In genomic region chr1:220149742-220150141, GRCh38 we compare ENCODE assay signal across 20 cellular contexts. TPM values are rescaled to one million over a fixed set of nuclear protein-coding genes. Genes with fewer than 3 reads are reported as not detected.
DNase-seq lines count a peak whose midpoint lies in the region; ATAC-seq lines count a peak whose summit lies in the region.
"Had no signal": no experiment of that assay in that cellular context is flagged by ENCODE, and none has a peak within 500 bp of the region (broad histone marks: within the 10 kb centered on the region; RNA-seq: fewer than 3 reads in every experiment).

No MANE protein-coding gene starts in this region.

- no peak overlapping the region for H3K4me3 Mint-ChIP-seq in memory B cell
- H3K4me3 Mint-ChIP-seq: dendritic cell treated with granulocyte-macrophage colony-stimulating factor and Interleukin-4, amounts not matched to agents 40 ng/mL and 50 ng/mL, for 4 days; HFFc6; nephron; T-helper 17 cell had no signal

- H3K36me3 Mint-ChIP-seq in memory B cell = peaks cover 26% of the 10 kb centered on the region

- H3K4me1 Mint-ChIP-seq in memory B cell = peaks cover 3% of the 10 kb centered on the region
- H3K4me1 Mint-ChIP-seq: nephron had no signal

- ATAC-seq in GM18498 (IDR thresholded peaks at IDR 0.05; ENCODE audit: unreplicated experiment) = peak; percentile 39
- peak; percentile 48 for ATAC-seq in GM19468 (IDR thresholded peaks at IDR 0.05; ENCODE audit: extremely low read depth, unreplicated experiment)
- peak; percentile 63 for ATAC-seq in HG03565 (IDR thresholded peaks at IDR 0.05; ENCODE audit: unreplicated experiment)
- no peak for ATAC-seq in memory B cell (ENCODE audit: low read depth)
- ATAC-seq in HG03354 (IDR thresholded peaks at IDR 0.05; ENCODE audit: poor library complexity, severe bottlenecking, unreplicated experiment) = no peak
- no peak for ATAC-seq in GM21390 (IDR thresholded peaks at IDR 0.05; ENCODE audit: unreplicated experiment)
- ATAC-seq in left cardiac atrium = no peak
- ATAC-seq: left ventricle myocardium superior, T-helper 17 cell had no signal

- H3K27ac Mint-ChIP-seq in memory B cell = peak overlapping the region; percentile 84
- H3K27ac Mint-ChIP-seq: dendritic cell treated with granulocyte-macrophage colony-stimulating factor and Interleukin-4, amounts not matched to agents 40 ng/mL and 50 ng/mL, for 4 days; nephron had no signal

- H3K9me3 Mint-ChIP-seq in memory B cell = no peaks in the 10 kb centered on the region
- H3K9me3 Mint-ChIP-seq: dendritic cell treated with granulocyte-macrophage colony-stimulating factor and Interleukin-4, amounts not matched to agents 40 ng/mL and 50 ng/mL, for 4 days; HFFc6; nephron had no signal

- no peak for DNase-seq in memory B cell (ENCODE audit: low spot score in 2 of 2)
- DNase-seq in activated CD4-positive, alpha-beta T cell treated with anti-CD3 and anti-CD28 coated beads, Interleukin-2, amount 50 U/mL, for 48 hours = no peak
- no peak for DNase-seq in left cardiac atrium
- DNase-seq: activated CD4-positive, alpha-beta T cell treated with anti-CD3 and anti-CD28 coated beads for 48 hours; C1 segment of cervical spinal cord; HFFc6; hypothalamus; left ventricle myocardium superior; NCI-H187 treated with DMSO at 0.1 percent for 48 hours; NCI-H69; sigmoid colon; stimulated activated CD4-positive, alpha-beta T cell treated with anti-CD3 and anti-CD28 coated beads, Interleukin-4, amount 100 ng/mL, for 24 hours; T-helper 17 cell had no signal

- intact Hi-C loops in left cardiac atrium (cut with DNase I) = no loop called here

- no peaks in the 10 kb centered on the region for H3K27me3 Mint-ChIP-seq in memory B cell
- H3K27me3 Mint-ChIP-seq: dendritic cell treated with granulocyte-macrophage colony-stimulating factor and Interleukin-4, amounts not matched to agents 40 ng/mL and 50 ng/mL, for 4 days; T-helper 17 cell had no signal

RNA-seq across cellular contexts. Expression of gene IARS2, which starts 55.8 kb away (rescaled TPM):
- 10 to 100 TPM; 58.7 to 64.0 TPM for total RNA-seq in left cardiac atrium

Comparison
In these comparisons a context has a peak if more than half of its experiments do, and no peak if none do; other contexts are left out.
1. ATAC-seq: peak in GM18498 (single experiment), GM19468 (single experiment) and HG03565 (single experiment); none in memory B cell (single experiment), HG03354 (single experiment), GM21390 (single experiment) and left cardiac atrium (0 of 2).